In the genomic region with DNA sequence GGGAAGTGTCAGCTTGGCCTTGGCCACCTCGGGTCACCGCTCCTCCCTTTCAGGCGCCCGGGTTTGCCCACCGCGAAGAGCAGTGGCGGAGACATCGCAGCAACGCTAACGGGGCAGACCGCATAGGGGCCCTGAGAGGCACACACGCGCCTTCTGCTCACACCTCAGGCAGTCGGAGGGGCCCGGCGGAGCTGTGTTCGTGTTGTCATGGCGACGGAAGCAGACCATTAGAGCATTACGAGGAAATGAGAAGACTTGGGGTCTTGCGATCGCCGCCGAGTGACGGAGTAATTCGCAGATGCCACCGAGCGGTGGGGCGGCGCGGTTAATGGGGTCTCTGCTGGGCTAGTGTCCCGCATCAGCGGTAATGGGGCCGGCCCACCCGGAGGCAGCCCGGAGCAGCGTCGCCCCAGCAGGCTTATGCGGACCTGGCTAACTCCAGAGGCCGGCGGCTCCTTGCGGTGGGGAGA, we compare ENCODE assay signal across 14 cellular contexts.
DNase-seq lines count a peak whose midpoint lies in the region; ATAC-seq and TF ChIP-seq lines count a peak whose summit lies in the region.
"Had no signal": no experiment of that assay in that cellular context is flagged by ENCODE, and none has a peak within 500 bp of the region (broad histone marks: within the 10 kb centered on the region; RNA-seq: fewer than 3 reads in every experiment).

No MANE protein-coding gene starts in this region.

- no peak for TF ChIP-seq CTCF in hepatocyte (IDR thresholded peaks at IDR 0.05; ENCODE audit: poor library complexity)

- peaks cover 5% of the 10 kb centered on the region for H3K4me1 ChIP-seq in hepatocyte (ENCODE audit: insufficient read depth)

- H3K9me2 ChIP-seq in hepatocyte (replicated peaks; ENCODE audit: insufficient read depth) = no peaks in the 10 kb centered on the region

- H3K36me3 ChIP-seq in hepatocyte (replicated peaks; ENCODE audit: insufficient read depth, low read depth) = no peaks in the 10 kb centered on the region
- H3K36me3 ChIP-seq: suprapubic skin had no signal

- H4K20me1 ChIP-seq in hepatocyte (ENCODE audit: insufficient read depth, poor library complexity, severe bottlenecking) = no peaks in the 10 kb centered on the region

- peaks cover 29% of the 10 kb centered on the region for H3K27me3 ChIP-seq in hepatocyte

- no peak overlapping the region for H2AFZ ChIP-seq in hepatocyte

- H3K9me3 ChIP-seq in hepatocyte (ENCODE audit: low read depth) = no peaks in the 10 kb centered on the region
- H3K9me3 ChIP-seq: suprapubic skin had no signal

- in situ Hi-C loops in ACHN (cut with HindIII; ENCODE audit: low pct_ligation_motif_present, low pct_unique_long_range_greater_than_20kb, low sequenced_read_pairs) = no loop called here

- DNase-seq in hepatocyte (ENCODE audit: low spot score) (peak; percentile 20), retina (peak; percentile 86), posterior vena cava (ENCODE audit: low spot score) (no peak), ACHN (no peak), DMS 273 (lab: John Stamatoyannopoulos, UW; ENCODE audit: unreplicated experiment) (no peak)
- no peak for DNase-seq in activated CD8-positive, alpha-beta memory T cell treated with anti-CD3 and anti-CD28 coated beads, Interleukin-2, amount 50 U/mL, for 48 hours
- DNase-seq: activated CD4-positive, CD25-positive, alpha-beta regulatory T cell treated with anti-CD3 and anti-CD28 coated beads, Interleukin-2, amount 50 U/mL, for 72 hours; activated naive CD8-positive, alpha-beta T cell treated with anti-CD3 and anti-CD28 coated beads, Interleukin-2, amount 10 ng/mL, durations not matched to agents 7 days and 5 days; DND-41; NCI-H1417 had no signal

- no peaks in the 10 kb centered on the region for H3K79me2 ChIP-seq in hepatocyte

- peak; percentile 37 for ATAC-seq in GM19397 (IDR thresholded peaks at IDR 0.05; ENCODE audit: unreplicated experiment)
- peak; percentile 37 for ATAC-seq in HG03432 (IDR thresholded peaks at IDR 0.05; ENCODE audit: unreplicated experiment)
- ATAC-seq: Panc1 had no signal

- intact Hi-C loops in posterior vena cava (cut with DNase I) = no loop called here

- no peak overlapping the region for H3K4me3 ChIP-seq in hepatocyte
- H3K4me3 ChIP-seq: suprapubic skin had no signal

- peak overlapping the region; percentile 72 for H3K4me2 ChIP-seq in hepatocyte

- 24% methylated on average over 39 of the region's 42 CpGs for WGBS in hepatocyte (ENCODE audit: low lambda C conversion rate, missing lambda C conversion rate)

- no peak overlapping the region for H3K27ac ChIP-seq in hepatocyte
- H3K27ac ChIP-seq: suprapubic skin had no signal

Comparison
In these comparisons a context has a peak if more than half of its experiments do, and no peak if none do; other contexts are left out.
1. DNase-seq: peak in hepatocyte (single experiment) and retina (single experiment); none in posterior vena cava (single experiment), activated CD8-positive, alpha-beta memory T cell treated with anti-CD3 and anti-CD28 coated beads, Interleukin-2, amount 50 U/mL, for 48 hours (single experiment), ACHN (single experiment) and DMS 273 (single experiment).